ENCODE assay signal across 8 cellular contexts in the genomic region with DNA sequence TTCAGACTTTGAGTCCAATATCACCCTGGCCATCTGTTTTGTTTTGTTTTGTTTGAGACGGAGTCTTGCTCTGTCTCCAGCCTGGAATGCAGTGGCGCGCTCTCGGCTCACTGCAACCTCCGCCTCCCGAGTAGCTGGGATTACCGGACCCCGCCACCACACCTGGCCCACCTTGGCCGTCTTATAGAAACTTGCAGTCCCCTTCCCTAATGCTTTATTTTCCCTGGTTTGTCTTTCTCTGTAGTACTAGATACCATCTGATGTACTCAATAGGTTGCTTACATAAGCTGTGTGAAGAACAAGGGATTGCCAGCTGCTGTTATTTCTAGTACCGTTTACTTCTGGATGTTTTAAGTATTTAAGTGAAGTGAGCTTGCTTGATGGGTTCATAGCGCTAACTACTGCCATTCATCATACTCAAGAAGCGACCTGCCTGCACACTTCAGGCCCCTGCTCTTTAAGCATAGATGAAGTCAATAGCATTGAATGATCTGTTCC. TPM values are rescaled to one million over a fixed set of nuclear protein-coding genes. Genes with fewer than 3 reads are reported as not detected.
DNase-seq lines count a peak whose midpoint lies in the region; ATAC-seq and TF ChIP-seq lines count a peak whose summit lies in the region.

No MANE protein-coding gene starts in this region.

- H3K27ac ChIP-seq in MM.1S (ENCODE audit: low read length) = peak overlapping the region; percentile 56; the same call in 1 of the 2 replicates

- H3K36me3 Mint-ChIP-seq in CD14-positive monocyte = peaks cover 45 to 46% of the 10 kb centered on the region in 2 donors
- peaks cover 3 to 57% (median 37%) of the 10 kb centered on the region in 3 donors for H3K36me3 Mint-ChIP-seq in naive thymus-derived CD8-positive, alpha-beta T cell

- POLR2A ChIA-PET in naive thymus-derived CD8-positive, alpha-beta T cell (lab: Charles Lee) = interaction anchor here (0.6 to 1.0 kb wide), 3 partner anchors 19 to 441 kb away, joined by 3 to 5 read pairs (median 3); partner anchors contain the start of gene PDCL3

- H3K27me3 ChIP-seq in MM.1S (replicated peaks; ENCODE audit: insufficient read depth, low read length) = no peaks in the 10 kb centered on the region

- peak overlapping the region; percentile 89 to 99 for H3K4me3 Mint-ChIP-seq in CD14-positive monocyte
- peak overlapping the region; percentile 82 to 97 (median 94) for H3K4me3 Mint-ChIP-seq in naive thymus-derived CD8-positive, alpha-beta T cell

- peaks cover 30% of the 10 kb centered on the region for H3K36me3 ChIP-seq in MM.1S (replicated peaks; ENCODE audit: insufficient read depth, low read length)

- ATAC-seq in naive thymus-derived CD8-positive, alpha-beta T cell = no peak
- ATAC-seq in HG02981 (IDR thresholded peaks at IDR 0.05; ENCODE audit: unreplicated experiment) = no peak
- ATAC-seq in GM21737 (IDR thresholded peaks at IDR 0.05; ENCODE audit: unreplicated experiment) = no peak

- TF ChIP-seq CTCF in CD14-positive monocyte (IDR thresholded peaks at IDR 0.05) (no peak), MM.1S (IDR thresholded peaks at IDR 0.05; ENCODE audit: low read length) (no peak)

- peaks cover 4 to 6% (median 5%) of the 10 kb centered on the region in 3 donors for H3K27me3 Mint-ChIP-seq in CD14-positive monocyte (ENCODE audit: low read depth in 3 of 3)
- no peaks in the 10 kb centered on the region for H3K27me3 Mint-ChIP-seq in naive thymus-derived CD8-positive, alpha-beta T cell

- H3K4me3 ChIP-seq in MM.1S (ENCODE audit: low read length) = peak overlapping the region; percentile 96

- peaks cover 25% of the 10 kb centered on the region for H3F3A ChIP-seq in MM.1S (ENCODE audit: insufficient read depth, low read length)

- no peaks in the 10 kb centered on the region for H3K9me3 ChIP-seq in MM.1S (replicated peaks; ENCODE audit: insufficient read depth, low read length)

- peaks cover 12% of the 10 kb centered on the region for H3K4me1 ChIP-seq in MM.1S (ENCODE audit: low read length)

- H4K20me1 ChIP-seq in MM.1S (ENCODE audit: insufficient read depth, low read length) = peaks cover 15% of the 10 kb centered on the region; the same call in 1 of the 2 replicates

- DNase-seq in CD14-positive monocyte (ENCODE audit: low spot score) (no peak), MM.1S (no peak), dermis blood vessel endothelial cell (peak; percentile 28), hepatic stellate cell (ENCODE audit: low spot score) (no peak), HuH-7.5 (ENCODE audit: low spot score) (no peak)
- no peak for DNase-seq in naive thymus-derived CD8-positive, alpha-beta T cell

- H3K4me1 Mint-ChIP-seq in CD14-positive monocyte = peaks cover 36% of the 10 kb centered on the region
- H3K4me1 Mint-ChIP-seq in naive thymus-derived CD8-positive, alpha-beta T cell = peaks cover 27 to 59% (median 53%) of the 10 kb centered on the region in 4 donors

- H3K27ac Mint-ChIP-seq in CD14-positive monocyte = peak overlapping the region in 6 of 7 donors; percentile 91 to 97 (median 92)
- H3K27ac Mint-ChIP-seq in naive thymus-derived CD8-positive, alpha-beta T cell = peak overlapping the region; percentile 74 to 99 (median 98)

- H3K4me2 ChIP-seq in MM.1S (ENCODE audit: low read depth, low read length) = peak overlapping the region; percentile 76

- H3K9ac ChIP-seq in MM.1S (ENCODE audit: low read length) = peak overlapping the region; percentile 94

- no peaks in the 10 kb centered on the region for H3K9me2 ChIP-seq in MM.1S (replicated peaks; ENCODE audit: insufficient read depth, low read length)

- intact Hi-C loops in CD14-positive monocyte (cut with micrococcal nuclease) = loop anchor here in 1 of 2 donors (2.0 kb wide), 1 partner anchor 249 kb away; the partner anchor contains the start of gene CNOT11

- peaks cover 0 to 2% (median 0%) of the 10 kb centered on the region in 7 donors for H3K9me3 Mint-ChIP-seq in CD14-positive monocyte
- H3K9me3 Mint-ChIP-seq in naive thymus-derived CD8-positive, alpha-beta T cell = no peaks in the 10 kb centered on the region

- no peak overlapping the region for H2AFZ ChIP-seq in MM.1S (ENCODE audit: low read length)

- peaks cover 57% of the 10 kb centered on the region for H3K79me2 ChIP-seq in MM.1S (ENCODE audit: low read length)

RNA-seq across cellular contexts. Expression of gene RPL31, which starts 1.2 kb away (rescaled TPM):
- polyA plus RNA-seq in CD14-positive monocyte = 1,000 to 10,000 TPM; 1,998 to 2,299 TPM
- total RNA-seq in dermis blood vessel endothelial cell = 894 and 1,408 TPM in 2 replicates
- total RNA-seq in naive thymus-derived CD8-positive, alpha-beta T cell = 1,000 to 10,000 TPM; 2,599 to 2,788 TPM
- 1,000 to 10,000 TPM; 7,517 to 8,494 (median 8,327) TPM for polyA plus RNA-seq in naive thymus-derived CD8-positive, alpha-beta T cell
